ENCODE assay signal across 21 cellular contexts in genomic region chr18:67636597-67637385, GRCh38.
"Had no signal": no experiment of that assay in that cellular context is flagged by ENCODE, and none has a peak within 500 bp of the region (broad histone marks: within the 10 kb centered on the region; RNA-seq: fewer than 3 reads in every experiment).

No MANE protein-coding gene starts in this region.

- H3K27me3 ChIP-seq: heart left ventricle, right lobe of liver, suprapubic skin, tibial artery, upper lobe of right lung, vagina had no signal

- ATAC-seq: esophagus mucosa; heart left ventricle; left lobe of liver; lower lobe of right lung; natural killer cell treated with Interleukin-12 subunit alpha and Interleukin-12 subunit beta and Interleukin-15 and Interleukin-18, amount 100 ng/mL, for 72 hours; psoas muscle; right lobe of liver; stimulated activated effector memory CD8-positive, alpha-beta T cell treated with anti-CD3 and anti-CD28 coated beads, Interleukin-12 subunit alpha, Interleukin-12 subunit beta, amount 100 ng/mL, for 72 hours; stimulated activated naive CD8-positive, alpha-beta T cell treated with anti-CD3 and anti-CD28 coated beads, Interleukin-15, Interleukin-2, amounts not matched to agents 100 U/mL and 50 U/mL, for 24 hours; upper lobe of right lung had no signal

- H3K4me1 ChIP-seq: heart left ventricle, lower lobe of right lung, parathyroid adenoma, psoas muscle, right lobe of liver, suprapubic skin, tibial artery, upper lobe of right lung, vagina had no signal

- H3K27ac ChIP-seq: heart left ventricle, lower lobe of right lung, parathyroid adenoma, psoas muscle, right lobe of liver, suprapubic skin, tibial artery, upper lobe of right lung, vagina had no signal

- H3K9me3 Mint-ChIP-seq: stimulated activated effector memory CD8-positive, alpha-beta T cell treated with anti-CD3 and anti-CD28 coated beads, Interleukin-12 subunit alpha, Interleukin-12 subunit beta, amount 100 ng/mL, for 72 hours had no signal

- H3K27me3 Mint-ChIP-seq: natural killer cell treated with Interleukin-12 subunit alpha and Interleukin-12 subunit beta and Interleukin-15 and Interleukin-18, amount 100 ng/mL, for 72 hours had no signal

- DNase-seq: effector memory CD4-positive, alpha-beta T cell; heart left ventricle; hippocampal formation; lower lobe of right lung; mesenchymal stem cell; midbrain; psoas muscle; retina; right lobe of liver; stimulated activated CD4-positive, alpha-beta T cell treated with anti-CD3 and anti-CD28 coated beads, Interleukin-4, amount 100 ng/mL, for 1 hour; stimulated activated CD8-positive, alpha-beta memory T cell treated with anti-CD3 and anti-CD28 coated beads, Interleukin-4, amount 100 ng/mL, for 48 hours; stimulated activated naive CD8-positive, alpha-beta T cell treated with anti-CD3 and anti-CD28 coated beads, Interleukin-15, Interleukin-2, amounts not matched to agents 100 U/mL and 50 U/mL, for 24 hours; tibial artery; upper lobe of right lung had no signal

- H3K27ac Mint-ChIP-seq: natural killer cell treated with Interleukin-12 subunit alpha and Interleukin-12 subunit beta and Interleukin-15 and Interleukin-18, amount 100 ng/mL, for 72 hours; stimulated activated effector memory CD8-positive, alpha-beta T cell treated with anti-CD3 and anti-CD28 coated beads, Interleukin-12 subunit alpha, Interleukin-12 subunit beta, amount 100 ng/mL, for 72 hours had no signal

- H3K36me3 Mint-ChIP-seq: natural killer cell treated with Interleukin-12 subunit alpha and Interleukin-12 subunit beta and Interleukin-15 and Interleukin-18, amount 100 ng/mL, for 72 hours; stimulated activated effector memory CD8-positive, alpha-beta T cell treated with anti-CD3 and anti-CD28 coated beads, Interleukin-12 subunit alpha, Interleukin-12 subunit beta, amount 100 ng/mL, for 72 hours had no signal

- H3K4me1 Mint-ChIP-seq: stimulated activated effector memory CD8-positive, alpha-beta T cell treated with anti-CD3 and anti-CD28 coated beads, Interleukin-12 subunit alpha, Interleukin-12 subunit beta, amount 100 ng/mL, for 72 hours had no signal

- H3K9me3 ChIP-seq: heart left ventricle, lower lobe of right lung, psoas muscle, right lobe of liver, suprapubic skin, tibial artery, upper lobe of right lung, vagina had no signal

- H3K4me3 ChIP-seq: heart left ventricle, lower lobe of right lung, psoas muscle, right lobe of liver, suprapubic skin, tibial artery, upper lobe of right lung, vagina had no signal

- H3K36me3 ChIP-seq: heart left ventricle, lower lobe of right lung, right lobe of liver, suprapubic skin, tibial artery, upper lobe of right lung, vagina had no signal

- H3K4me3 Mint-ChIP-seq: natural killer cell treated with Interleukin-12 subunit alpha and Interleukin-12 subunit beta and Interleukin-15 and Interleukin-18, amount 100 ng/mL, for 72 hours; stimulated activated effector memory CD8-positive, alpha-beta T cell treated with anti-CD3 and anti-CD28 coated beads, Interleukin-12 subunit alpha, Interleukin-12 subunit beta, amount 100 ng/mL, for 72 hours had no signal
